In the genomic region with DNA sequence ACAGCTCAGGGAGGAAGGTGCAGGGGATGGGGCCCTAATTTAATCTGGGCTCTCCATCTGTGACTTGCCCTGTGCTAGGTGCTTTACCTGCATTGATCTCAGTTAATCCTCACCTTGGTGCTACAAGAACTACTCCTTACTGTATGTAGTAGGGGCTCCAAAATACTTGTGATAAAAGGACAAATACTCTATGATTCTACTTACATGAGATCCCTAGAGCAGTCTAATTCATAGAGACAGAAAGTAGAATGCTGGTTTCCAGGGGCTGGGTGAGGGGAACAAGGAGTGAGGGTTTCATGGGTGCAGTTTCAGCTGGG, we compare ENCODE assay signal across 15 cellular contexts.
DNase-seq lines count a peak whose midpoint lies in the region; ATAC-seq and TF ChIP-seq lines count a peak whose summit lies in the region.
"Had no signal": no experiment of that assay in that cellular context is flagged by ENCODE, and none has a peak within 500 bp of the region (broad histone marks: within the 10 kb centered on the region; RNA-seq: fewer than 3 reads in every experiment).

No MANE protein-coding gene starts in this region.

- POLR2A ChIA-PET in IMR-90 (lab: Charles Lee; ENCODE audit: unreplicated experiment), result no interaction called here
- POLR2A ChIA-PET in RWPE1 (lab: Yijun Ruan, JAX; ENCODE audit: low non-redundant PET), result no interaction called here

- H3K14ac ChIP-seq in IMR-90 (replicated peaks; ENCODE audit: low read depth, low read length), result no peak overlapping the region

- H2AK5ac ChIP-seq in IMR-90 (ENCODE audit: low read depth, low read length), result no peak overlapping the region

- H3K27me3 Mint-ChIP-seq in neural crest cell (ENCODE audit: low read depth), result peaks cover 28% of the 10 kb centered on the region

- no peak overlapping the region for H2AK9ac ChIP-seq in IMR-90 (replicated peaks; ENCODE audit: low read depth, low read length, poor library complexity)

- ATAC-seq in IMR-90 (ENCODE audit: low read depth), result no peak
- ATAC-seq in GM21390 (IDR thresholded peaks at IDR 0.05; ENCODE audit: unreplicated experiment), result no peak
- ATAC-seq: T-cell had no signal

- H4K5ac ChIP-seq in IMR-90 (ENCODE audit: low read depth, low read length), result no peak overlapping the region

- no peak overlapping the region for H4K8ac ChIP-seq in IMR-90 (ENCODE audit: low read depth in 2 of 2, low read length in 2 of 2)

- H3K4ac ChIP-seq in IMR-90 (ENCODE audit: low read depth, low read length), result no peak overlapping the region

- H3K79me1 ChIP-seq in IMR-90 (ENCODE audit: low read depth in 1 of 2, low read length in 2 of 2), result no peaks in the 10 kb centered on the region

- H2BK5ac ChIP-seq in IMR-90 (ENCODE audit: low read depth, low read length, poor library complexity, severe bottlenecking), result no peak overlapping the region

- H3K4me2 ChIP-seq in BLaER1 treated with 17β-estradiol and CSF1 and Interleukin-3, amounts not matched to agents 10 nM and 100 nM, result peak overlapping the region in 7 of 11 experiments; percentile 14 to 74 (median 56); a peak in 7 of 22 replicates
- H3K4me2 ChIP-seq in IMR-90 (ENCODE audit: low read depth, low read length), result no peak overlapping the region
- H3K4me2 ChIP-seq: SK-N-SH had no signal

- no peaks in the 10 kb centered on the region; the same call in 1 of the 2 replicates for H3K9me1 ChIP-seq in IMR-90 (ENCODE audit: insufficient read depth, low read length)

- TF ChIP-seq CTCF in IMR-90 (conservative IDR thresholded peaks at IDR 0.05; ENCODE audit: low read depth, low read length), result no peak
- TF ChIP-seq CTCF in RWPE1 (conservative IDR thresholded peaks at IDR 0.05; ENCODE audit: low read depth), result peak; percentile 42; the same call in 1 of the 2 replicates
- peak; percentile 18 for TF ChIP-seq CTCF in neural crest cell (conservative IDR thresholded peaks at IDR 0.05)

- peak overlapping the region; percentile 55 for H2AFZ ChIP-seq in IMR-90 (replicated peaks; ENCODE audit: low read length, poor library complexity)

- no peak overlapping the region for H4K91ac ChIP-seq in IMR-90 (ENCODE audit: insufficient read depth, low read depth, low read length)

- no peaks in the 10 kb centered on the region for H3K27me3 ChIP-seq in BLaER1 treated with 17β-estradiol and CSF1 and Interleukin-3, amounts not matched to agents 10 nM and 100 nM
- peaks cover 21% of the 10 kb centered on the region for H3K27me3 ChIP-seq in IMR-90 (ENCODE audit: control insufficient read depth, insufficient read depth, low read length)

- no peak overlapping the region for H2BK20ac ChIP-seq in IMR-90 (ENCODE audit: low read depth, low read length)

- dilution Hi-C loops in IMR-90 (cut with HindIII; ENCODE audit: low sequenced_read_pairs, unreplicated experiment), result no loop called here

- in situ Hi-C loops in IMR-90 (cut with MboI; ENCODE audit: low sequenced_read_pairs), result loop anchor here (5.0 to 10.0 kb wide), 4 partner anchors 107 to 595 kb away; no protein-coding TSS in a partner anchor

- no peak overlapping the region for H3K56ac ChIP-seq in IMR-90 (ENCODE audit: extremely low read depth, insufficient read depth, low read length)

- H3K27ac Mint-ChIP-seq in neural crest cell (ENCODE audit: unreplicated experiment), result no peak overlapping the region
- H3K27ac Mint-ChIP-seq: H9, T-cell had no signal

- H3K18ac ChIP-seq in IMR-90 (ENCODE audit: low read depth, low read length), result no peak overlapping the region

- peaks cover 11 to 30% (median 24%) of the 10 kb centered on the region in 10 experiments; a peak in 19 of 20 replicates for H3K4me1 ChIP-seq in BLaER1 treated with 17β-estradiol and CSF1 and Interleukin-3, amounts not matched to agents 10 nM and 100 nM
- peaks cover 4% of the 10 kb centered on the region; the same call in 1 of the 2 replicates for H3K4me1 ChIP-seq in IMR-90 (ENCODE audit: control insufficient read depth, insufficient read depth, low read length)

- no TSS peak for BruUV-seq in IMR-90 (replicated peaks; lab: Mats Ljungman, UMichigan)

- TF ChIP-seq RAD21 in IMR-90 (IDR thresholded peaks at IDR 0.05; ENCODE audit: low read length), result no peak

- H3K4me3 ChIP-seq in BLaER1 treated with 17β-estradiol and CSF1 and Interleukin-3, amounts not matched to agents 10 nM and 100 nM, result no peak overlapping the region
- no peak overlapping the region for H3K4me3 ChIP-seq in IMR-90 (ENCODE audit: insufficient read depth, low read depth, low read length)
- H3K4me3 ChIP-seq: K562 had no signal

- H3K9me3 ChIP-seq in BLaER1 treated with 17β-estradiol and CSF1 and Interleukin-3, amounts not matched to agents 10 nM and 100 nM (replicated peaks in 1 of 11), result peaks cover 13 to 28% (median 19%) of the 10 kb centered on the region in 11 experiments
- H3K9me3 ChIP-seq in IMR-90 (ENCODE audit: control insufficient read depth, insufficient read depth, low read length), result peaks cover 3% of the 10 kb centered on the region; the same call in 1 of the 2 replicates
- H3K9me3 ChIP-seq: SK-N-SH had no signal

- H2BK120ac ChIP-seq in IMR-90 (ENCODE audit: low read depth, low read length), result no peak overlapping the region

- H2BK15ac ChIP-seq in IMR-90 (ENCODE audit: low read depth, low read length), result no peak overlapping the region

- no peaks in the 10 kb centered on the region for H4K20me1 ChIP-seq in BLaER1 treated with 17β-estradiol and CSF1 and Interleukin-3, amounts not matched to agents 10 nM and 100 nM
- H4K20me1 ChIP-seq in IMR-90 (ENCODE audit: insufficient read depth, low read length), result no peaks in the 10 kb centered on the region

- intact Hi-C loops in IMR-90 (cut with micrococcal nuclease), result loop anchor here (1.0 to 10.0 kb wide), 8 partner anchors 96 to 593 kb away; no protein-coding TSS in a partner anchor

- H3K9ac ChIP-seq in BLaER1 treated with 17β-estradiol and CSF1 and Interleukin-3, amounts not matched to agents 10 nM and 100 nM, result no peak overlapping the region
- H3K9ac ChIP-seq in IMR-90 (ENCODE audit: low read depth, low read length), result no peak overlapping the region
- H3K9ac ChIP-seq: SK-N-SH had no signal

- CTCF ChIA-PET in IMR-90 (lab: Yijun Ruan, JAX), result interaction anchor here (0.7 to 2.6 kb wide), 14 partner anchors 12 to 304 kb away, joined by 3 to 17 read pairs (median 4); partner anchors contain the start of gene HRH1
- CTCF ChIA-PET in RWPE1 (lab: Yijun Ruan, JAX), result interaction anchor here (0.6 to 2.8 kb wide), 14 partner anchors 9 to 302 kb away, joined by 3 to 20 read pairs (median 4); partner anchors contain the start of gene HRH1

- no peak overlapping the region for H3K23ac ChIP-seq in IMR-90 (ENCODE audit: low read depth, low read length)

- DNase-seq in IMR-90, result no peak
- no peak for DNase-seq in RWPE1 (ENCODE audit: low spot score)
- DNase-seq in neural crest cell (ENCODE audit: low read depth, low spot score), result no peak
- DNase-seq in activated CD8-positive, alpha-beta memory T cell treated with anti-CD3 and anti-CD28 coated beads for 24 hours, result no peak
- DNase-seq in D341Med (ENCODE audit: low spot score), result no peak
- no peak for DNase-seq in LoVo (ENCODE audit: low spot score)
- DNase-seq: DMS79 treated with DMSO at 0.1 percent for 48 hours, NCI-H510A treated with DMSO at 0.1 percent for 48 hours, T-cell had no signal

- no peak for TF ChIP-seq POLR2A in IMR-90 (IDR thresholded peaks at IDR 0.05; ENCODE audit: low read depth, low read length)

- H3K36me3 Mint-ChIP-seq in neural crest cell (ENCODE audit: low read depth), result no peaks in the 10 kb centered on the region
- H3K36me3 Mint-ChIP-seq: T-cell had no signal

- H3K4me3 Mint-ChIP-seq in neural crest cell, result no peak overlapping the region
- H3K4me3 Mint-ChIP-seq: T-cell had no signal

- H3K27ac ChIP-seq in BLaER1 treated with 17β-estradiol and CSF1 and Interleukin-3, amounts not matched to agents 10 nM and 100 nM, result no peak overlapping the region
- no peak overlapping the region for H3K27ac ChIP-seq in IMR-90 (ENCODE audit: insufficient read depth, low read length)
- no peak overlapping the region for H3K27ac ChIP-seq in RWPE1
- H3K27ac ChIP-seq: C4-2B had no signal

- no peaks in the 10 kb centered on the region for H3K4me1 Mint-ChIP-seq in neural crest cell
- H3K4me1 Mint-ChIP-seq: H9 had no signal

- H3K36me3 ChIP-seq in BLaER1 treated with 17β-estradiol and CSF1 and Interleukin-3, amounts not matched to agents 10 nM and 100 nM, result peaks cover 0 to 4% (median 0%) of the 10 kb centered on the region in 11 experiments; a peak in 1 of 22 replicates
- no peaks in the 10 kb centered on the region for H3K36me3 ChIP-seq in IMR-90 (ENCODE audit: control insufficient read depth, insufficient read depth, low read length)

- H3K9me3 Mint-ChIP-seq in neural crest cell, result peaks cover 6% of the 10 kb centered on the region

TF ChIP-seq in IMR-90, 13 proteins besides CTCF, POLR2A, EP300 and RAD21:
- TF ChIP-seq CHD1 (IDR thresholded peaks at IDR 0.05; ENCODE audit: low read depth, low read length) (no peak), RFX5 (IDR thresholded peaks at IDR 0.05; ENCODE audit: low read depth, low read length) (no peak), USF2 (IDR thresholded peaks at IDR 0.05; ENCODE audit: low read depth, low read length) (no peak), MAZ (IDR thresholded peaks at IDR 0.05; ENCODE audit: borderline replicate concordance, low read depth, low read length) (no peak)
TF ChIP-seq in IMR-90: peak in this region for 0.
